34 cellular contexts compared by ENCODE assay signal in genomic region chr5:24986326-24986725, GRCh38.
"Had no signal": no experiment of that assay in that cellular context is flagged by ENCODE, and none has a peak within 500 bp of the region (broad histone marks: within the 10 kb centered on the region; RNA-seq: fewer than 3 reads in every experiment).

No MANE protein-coding gene starts in this region.

- H3K36me3 ChIP-seq: MG63 had no signal

- DNase-seq: Karpas-422, Kasumi-1, MG63, MM.1S, MV-4-11, NCI-H1048, NCI-H1092, NCI-H1092 treated with DMSO at 0.1 percent for 48 hours, NCI-H1105, NCI-H1105 treated with DMSO at 0.1 percent for 48 hours, NCI-H1417, NCI-H1417 treated with DMSO at 0.1 percent for 48 hours, NCI-H1436, NCI-H1436 treated with DMSO at 0.1 percent for 48 hours, NCI-H146, NCI-H1694, NCI-H1694 treated with DMSO at 0.1 percent for 48 hours, NCI-H187, NCI-H187 treated with DMSO at 0.1 percent for 48 hours, NCI-H1930, NCI-H2029, NCI-H2029 treated with DMSO at 0.1 percent for 48 hours, NCI-H2081, NCI-H2081 treated with DMSO at 0.1 percent for 48 hours, NCI-H2107, NCI-H2171, NCI-H2171 treated with DMSO at 0.1 percent for 48 hours, NCI-H2227 treated with DMSO at 0.1 percent for 48 hours, NCI-H226, NCI-H345, NCI-H446, NCI-H446 treated with DMSO at 0.1 percent for 48 hours, NCI-H510A, NCI-H510A treated with DMSO at 0.1 percent for 48 hours had no signal

- H3K4me3 ChIP-seq: MG63 had no signal

- H3K27me3 ChIP-seq: MG63 had no signal

- H3K9me3 ChIP-seq: MG63 had no signal
